In genomic region chr14:102485693-102486512, GRCh38 we compare ENCODE assay signal across 33 cellular contexts. TPM values are rescaled to one million over a fixed set of nuclear protein-coding genes. Genes with fewer than 3 reads are reported as not detected.
A peak's percentile ranks its signal among the peaks of the same experiment; 100 is the strongest.
DNase-seq lines count a peak whose midpoint lies in the region; ATAC-seq, FAIRE-seq and TF ChIP-seq lines count a peak whose summit lies in the region.
"Had no signal": no experiment of that assay in that cellular context is flagged by ENCODE, and none has a peak within 500 bp of the region (broad histone marks: within the 10 kb centered on the region; RNA-seq: fewer than 3 reads in every experiment).

No MANE protein-coding gene starts in this region.

- H3K4me3 Mint-ChIP-seq in nephron progenitor cell, result no peak overlapping the region
- H3K4me3 Mint-ChIP-seq: activated CD4-positive, alpha-beta memory T cell treated with anti-CD3 and anti-CD28 coated beads, Interleukin-2, amount 10 ng/mL, durations not matched to agents 7 days and 5 days; activated naive CD4-positive, alpha-beta T cell treated with anti-CD3 and anti-CD28 coated beads, Interleukin-2, amount 10 ng/mL, durations not matched to agents 7 days and 5 days; CD4-positive, CD25-positive, alpha-beta regulatory T cell; natural killer cell; T-cell had no signal

- dilution Hi-C loops in mammary epithelial cell (cut with HindIII; ENCODE audit: low sequenced_read_pairs), result no loop called here

- H2AFZ ChIP-seq in mammary epithelial cell (ENCODE audit: low read depth, low read length), result no peak overlapping the region
- no peak overlapping the region for H2AFZ ChIP-seq in K562 (ENCODE audit: low read depth, low read length)
- H2AFZ ChIP-seq: GM23248 had no signal

- intact Hi-C loops in breast epithelium (cut with DNase I; ENCODE audit: low total_unique reads), result no loop called here
- intact Hi-C loops in mammary epithelial cell (cut with micrococcal nuclease), result no loop called here
- intact Hi-C loops in K562 (cut with micrococcal nuclease), result no loop called here
- intact Hi-C loops in spleen (cut with DNase I; ENCODE audit: low total_unique reads), result no loop called here

- H3K4me3 ChIP-seq in breast epithelium, result no peak overlapping the region
- H3K4me3 ChIP-seq in mammary epithelial cell (replicated peaks in 1 of 3; ENCODE audit: insufficient read depth in 1 of 3, low read depth in 2 of 3, low read length in 3 of 3), result no peak overlapping the region
- no peak overlapping the region for H3K4me3 ChIP-seq in K562
- H3K4me3 ChIP-seq in spleen, result no peak overlapping the region
- H3K4me3 ChIP-seq: coronary artery, GM23248, ovary, tibial nerve had no signal

- no peak for TF ChIP-seq CTCF in breast epithelium (IDR thresholded peaks at IDR 0.05)
- no peak for TF ChIP-seq CTCF in mammary epithelial cell (conservative IDR thresholded peaks at IDR 0.05 in 1 of 2, IDR thresholded peaks at IDR 0.05 in 1 of 2; ENCODE audit: extremely low read depth in 1 of 2, insufficient read depth in 1 of 2, low read depth in 1 of 2, low read length in 2 of 2)
- no peak for TF ChIP-seq CTCF in K562 (IDR thresholded peaks at IDR 0.05 in 2 of 3, conservative IDR thresholded peaks at IDR 0.05 in 1 of 3; ENCODE audit: insufficient read depth in 2 of 3, low read depth in 1 of 3, low read length in 3 of 3)
- no peak for TF ChIP-seq CTCF in nephron progenitor cell (IDR thresholded peaks at IDR 0.05)
- TF ChIP-seq CTCF in spleen (IDR thresholded peaks at IDR 0.05 in 8 of 11, conservative IDR thresholded peaks at IDR 0.05 in 3 of 11), result no peak

- H3K36me3 ChIP-seq in breast epithelium (no peaks in the 10 kb centered on the region), mammary epithelial cell (ENCODE audit: insufficient read depth, low read length) (no peaks in the 10 kb centered on the region), K562 (ENCODE audit: control insufficient read depth, insufficient read depth, low read length) (no peaks in the 10 kb centered on the region), spleen (peaks cover 0 to 61% (median 0%) of the 10 kb centered on the region in 6 donors)
- H3K36me3 ChIP-seq: ovary had no signal

- peaks cover 19% of the 10 kb centered on the region for H3K4me1 Mint-ChIP-seq in nephron progenitor cell
- H3K4me1 Mint-ChIP-seq: activated CD4-positive, alpha-beta memory T cell treated with anti-CD3 and anti-CD28 coated beads, Interleukin-2, amount 10 ng/mL, durations not matched to agents 7 days and 5 days; activated naive CD4-positive, alpha-beta T cell treated with anti-CD3 and anti-CD28 coated beads, Interleukin-2, amount 10 ng/mL, durations not matched to agents 7 days and 5 days; CD4-positive, CD25-positive, alpha-beta regulatory T cell; natural killer cell; T-cell had no signal

- H3K27ac ChIP-seq in breast epithelium (peak overlapping the region; percentile 30 to 75), mammary epithelial cell (ENCODE audit: insufficient read depth, low read depth, low read length) (no peak overlapping the region), K562 (ENCODE audit: extremely low read depth, low read depth, low read length) (no peak overlapping the region), spleen (no peak overlapping the region)
- H3K27ac ChIP-seq: epithelial cell of prostate, GM23248 had no signal

- H3K4me2 ChIP-seq in mammary epithelial cell (ENCODE audit: insufficient read depth, low read depth, low read length) (no peak overlapping the region), K562 (ENCODE audit: insufficient read depth, low read length) (no peak overlapping the region)

- FAIRE-seq in K562 (lab: Jason Lieb, UNC), result no peak
- FAIRE-seq: bronchial epithelial cell, GM18507, keratinocyte, TTC549 had no signal

- DNase-seq in breast epithelium (ENCODE audit: low spot score in 2 of 2) (no peak), mammary epithelial cell (no peak), K562 (ENCODE audit: extremely low read depth in 1 of 4, low spot score in 3 of 4) (no peak), nephron progenitor cell (no peak), spleen (peak; percentile 41), HT-29 (ENCODE audit: low spot score) (no peak), HPDE6-E6E7 (ENCODE audit: extremely low spot score) (no peak), medulla oblongata (ENCODE audit: extremely low spot score) (no peak)
- DNase-seq: activated CD4-positive, alpha-beta memory T cell treated with anti-CD3 and anti-CD28 coated beads, Interleukin-2, amount 10 ng/mL, durations not matched to agents 7 days and 5 days; activated CD4-positive, alpha-beta T cell treated with anti-CD3 and anti-CD28 coated beads for 1 hour; activated CD8-positive, alpha-beta memory T cell treated with anti-CD3 and anti-CD28 coated beads, Interleukin-2, amount 50 U/mL, for 4 hours; activated naive CD4-positive, alpha-beta T cell treated with anti-CD3 and anti-CD28 coated beads, Interleukin-2, amount 10 ng/mL, durations not matched to agents 7 days and 5 days; AML-193; amygdala; CD4-positive, CD25-positive, alpha-beta regulatory T cell; effector CD8-positive, alpha-beta T cell; EL; GM23248; natural killer cell; NCI-H1048; NCI-H1694; NCI-H446; ovary; stimulated activated CD4-positive, alpha-beta T cell treated with anti-CD3 and anti-CD28 coated beads, Interleukin-12 subunit alpha, Interleukin-12 subunit beta, amount 100 ng/mL, for 4 hours; stimulated activated CD4-positive, alpha-beta T cell treated with anti-CD3 and anti-CD28 coated beads, Interleukin-4, amount 100 ng/mL, for 1 hour; T-cell had no signal

- WGBS in mammary epithelial cell (ENCODE audit: low coverage, missing lambda C conversion rate), result 94% methylated on average over 9 of the region's 11 CpGs
- WGBS in K562 (ENCODE audit: insufficient coverage, low coverage, missing lambda C conversion rate), result 70% methylated on average over 8 of the region's 11 CpGs
- WGBS in spleen, 5 donors, result 90 to 95% (median 92%) methylated on average over 11 of the region's 11 CpGs

- H3K4me1 ChIP-seq in breast epithelium, result peaks cover 0 to 3% of the 10 kb centered on the region in 2 donors
- peaks cover 17% of the 10 kb centered on the region for H3K4me1 ChIP-seq in mammary epithelial cell (ENCODE audit: insufficient read depth, low read length)
- H3K4me1 ChIP-seq in K562 (replicated peaks in 1 of 2; ENCODE audit: control insufficient read depth in 2 of 2, insufficient read depth in 2 of 2, low read length in 2 of 2), result peaks cover 2 to 4% of the 10 kb centered on the region in 2 experiments; a peak in 1 of 5 replicates
- H3K4me1 ChIP-seq in spleen, result no peaks in the 10 kb centered on the region

- BruUV-seq in mammary epithelial cell (replicated peaks; lab: Mats Ljungman, UMichigan) (no TSS peak), K562 (replicated peaks; lab: Mats Ljungman, UMichigan) (no TSS peak)

- peaks cover 45% of the 10 kb centered on the region for H3K36me3 Mint-ChIP-seq in nephron progenitor cell (ENCODE audit: low read depth)
- H3K36me3 Mint-ChIP-seq: activated naive CD4-positive, alpha-beta T cell treated with anti-CD3 and anti-CD28 coated beads, Interleukin-2, amount 10 ng/mL, durations not matched to agents 7 days and 5 days; natural killer cell had no signal

- TF ChIP-seq POLR2A in breast epithelium (IDR thresholded peaks at IDR 0.05) (no peak), K562 (conservative IDR thresholded peaks at IDR 0.05) (no peak), spleen (IDR thresholded peaks at IDR 0.05) (no peak)

- H3K27ac Mint-ChIP-seq in nephron progenitor cell, result peak overlapping the region; percentile 61
- H3K27ac Mint-ChIP-seq: activated CD4-positive, alpha-beta memory T cell treated with anti-CD3 and anti-CD28 coated beads, Interleukin-2, amount 10 ng/mL, durations not matched to agents 7 days and 5 days; activated naive CD4-positive, alpha-beta T cell treated with anti-CD3 and anti-CD28 coated beads, Interleukin-2, amount 10 ng/mL, durations not matched to agents 7 days and 5 days; natural killer cell; T-cell had no signal

- H3K9me3 ChIP-seq in breast epithelium (no peaks in the 10 kb centered on the region), mammary epithelial cell (replicated peaks; ENCODE audit: insufficient read depth, low read length) (no peaks in the 10 kb centered on the region), K562 (replicated peaks; ENCODE audit: control insufficient read depth, insufficient read depth, low read depth, low read length) (no peaks in the 10 kb centered on the region; the same call in 1 of the 2 replicates), spleen (peaks cover 0 to 9% (median 5%) of the 10 kb centered on the region in 8 donors)
- H3K9me3 ChIP-seq: ovary had no signal

- no peak for TF ChIP-seq EP300 in K562 (IDR thresholded peaks at IDR 0.05; ENCODE audit: low read length)

- ATAC-seq in K562, result peak; percentile 45; the same call in 1 of the 3 replicates
- ATAC-seq: natural killer cell, T-cell had no signal

- POLR2A ChIA-PET in K562 (lab: Yijun Ruan, JAX), result interaction anchor here (0.6 to 2.9 kb wide), 5 partner anchors 15 to 526 kb away, joined by 3 to 10 read pairs (median 3); no protein-coding TSS in a partner anchor

- peaks cover 23% of the 10 kb centered on the region for H3K9me3 Mint-ChIP-seq in nephron progenitor cell
- H3K9me3 Mint-ChIP-seq: activated CD4-positive, alpha-beta memory T cell treated with anti-CD3 and anti-CD28 coated beads, Interleukin-2, amount 10 ng/mL, durations not matched to agents 7 days and 5 days; activated naive CD4-positive, alpha-beta T cell treated with anti-CD3 and anti-CD28 coated beads, Interleukin-2, amount 10 ng/mL, durations not matched to agents 7 days and 5 days had no signal

- CTCF ChIA-PET in mammary epithelial cell (lab: Charles Lee; ENCODE audit: low non-redundant PET) (no interaction called here), K562 (lab: Yijun Ruan, JAX; ENCODE audit: low intra/inter-chr PET ratio) (no interaction called here)

- in situ Hi-C loops in mammary epithelial cell (cut with MboI; ENCODE audit: low sequenced_read_pairs in 2 of 2), result no loop called here
- in situ Hi-C loops in K562 (cut with MboI), result no loop called here

- H3K9ac ChIP-seq in mammary epithelial cell (ENCODE audit: insufficient read depth, low read length) (no peak overlapping the region), K562 (ENCODE audit: insufficient read depth in 1 of 2, low read depth in 2 of 2, low read length in 2 of 2) (0 out of 4 replicates have a peak overlapping the region, but pooled peaks of 1 of the 2 experiments have one; percentile 13)
- H3K9ac ChIP-seq: GM23248 had no signal

- H3K79me2 ChIP-seq in mammary epithelial cell (ENCODE audit: insufficient read depth, low read length) (no peaks in the 10 kb centered on the region), K562 (ENCODE audit: control insufficient read depth, insufficient read depth, low read length) (no peaks in the 10 kb centered on the region)

- H4K20me1 ChIP-seq in mammary epithelial cell (ENCODE audit: insufficient read depth, low read length) (no peaks in the 10 kb centered on the region), K562 (replicated peaks; ENCODE audit: control insufficient read depth, insufficient read depth, low read length) (no peaks in the 10 kb centered on the region)

- TF ChIP-seq RAD21 in K562 (CRISPR knock-in tag; conservative IDR thresholded peaks at IDR 0.05 in 1 of 2, IDR thresholded peaks at IDR 0.05 in 1 of 2), result no peak

- no peaks in the 10 kb centered on the region for H3K27me3 Mint-ChIP-seq in nephron progenitor cell (ENCODE audit: low read depth, poor library complexity)
- H3K27me3 Mint-ChIP-seq: activated CD4-positive, alpha-beta memory T cell treated with anti-CD3 and anti-CD28 coated beads, Interleukin-2, amount 10 ng/mL, durations not matched to agents 7 days and 5 days; activated naive CD4-positive, alpha-beta T cell treated with anti-CD3 and anti-CD28 coated beads, Interleukin-2, amount 10 ng/mL, durations not matched to agents 7 days and 5 days; CD4-positive, CD25-positive, alpha-beta regulatory T cell; T-cell had no signal

- no peaks in the 10 kb centered on the region for H3K27me3 ChIP-seq in breast epithelium
- H3K27me3 ChIP-seq in mammary epithelial cell (ENCODE audit: insufficient read depth, low read length), result no peaks in the 10 kb centered on the region
- H3K27me3 ChIP-seq in K562 (ENCODE audit: control insufficient read depth in 2 of 2, insufficient read depth in 2 of 2, low read length in 2 of 2), result no peaks in the 10 kb centered on the region
- H3K27me3 ChIP-seq in spleen (replicated peaks in 1 of 7), result no peaks in the 10 kb centered on the region
- H3K27me3 ChIP-seq: ovary, tibial nerve had no signal

- H3K9me1 ChIP-seq in K562 (ENCODE audit: control insufficient read depth, insufficient read depth, low read length), result no peaks in the 10 kb centered on the region

RNA-seq across cellular contexts. Expression of gene ANKRD9, which starts 23.7 kb away (rescaled TPM):
- 10 to 100 TPM; 10.4 to 24.9 (median 22.8) TPM for total RNA-seq in breast epithelium
- 10 to 100 TPM; 11.8 to 24.0 TPM for total RNA-seq in mammary epithelial cell
- polyA plus RNA-seq in mammary epithelial cell, result 8.8 TPM
- polyA minus RNA-seq in mammary epithelial cell, result 8.6 TPM
- total RNA-seq in K562 (2011; cell fraction: chromatin; rRNA removed; ENCODE audit: low replicate concordance), result 19.3 and 49.4 TPM in 2 replicates
- total RNA-seq in K562 (2011; cell fraction: nucleolus; rRNA removed), result 48.4 and 58.8 TPM in 2 replicates
- total RNA-seq in K562 (2011; cell fraction: nucleoplasm; rRNA removed), result 30.0 and 36.6 TPM in 2 replicates
- total RNA-seq in K562 (2014; rRNA removed), result 29.4 and 29.5 TPM in 2 replicates
- total RNA-seq in K562 (2014; rRNA removed; fragmentation: Illumina TruSeq; extraction: Trizol), result 3.3 and 3.7 TPM in 2 replicates
- total RNA-seq in K562 (2015; rRNA removed; fragmentation: Illumina TruSeq; extraction: Trizol), result 5.0 and 5.3 TPM in 2 replicates
- total RNA-seq in K562 (2021), result 32.9 and 34.8 TPM in 2 replicates
- polyA plus RNA-seq in K562 (2011; rRNA removed), result 15.4 and 20.4 TPM in 2 replicates
- polyA plus RNA-seq in K562 (2011; cell fraction: cytosol; rRNA removed), result 26.0 and 97.0 TPM in 2 replicates
- 106 and 194 TPM in 2 replicates for polyA plus RNA-seq in K562 (2011; cell fraction: nucleus; rRNA removed)
- 12.9 and 30.7 TPM in 2 replicates for polyA plus RNA-seq in K562 (2012)
- 4.0 and 4.3 TPM in 2 replicates for polyA plus RNA-seq in K562 (2014; fragmentation: Illumina TruSeq; extraction: Trizol)
- polyA plus RNA-seq in K562 (2014; fragmentation: Nextera tagmentation; extraction: Ambion mirVana), result under 1 TPM; 0.04 to 0.06 TPM
- 27.5 and 29.9 TPM in 2 replicates for polyA plus RNA-seq in K562 (2014; rRNA removed)
- polyA minus RNA-seq in K562 (2011; rRNA and poly(A)+ RNA removed), result 3.5 and 3.7 TPM in 2 replicates
- 7.4 and 12.8 TPM in 2 replicates for polyA minus RNA-seq in K562 (2011; cell fraction: cytosol; rRNA and poly(A)+ RNA removed)
- polyA minus RNA-seq in K562 (2011; cell fraction: nucleus; rRNA and poly(A)+ RNA removed), result 18.6 and 23.2 TPM in 2 replicates
- total RNA-seq in spleen, result 10 to 100 TPM in 6 of 7 donors, 1 to 10 TPM in 1; 8.6 to 24.0 (median 15.7) TPM
- polyA plus RNA-seq in spleen, result 1 to 10 TPM; 2.2 to 4.9 (median 2.3) TPM
- total RNA-seq in HT-29 (2014; rRNA removed; shearing (Covaris generic)), result 40.8 and 44.0 TPM in 2 replicates

Comparison
In these comparisons a context has a peak if more than half of its experiments do, and no peak if none do; other contexts are left out.
1. H3K27ac ChIP-seq: peak in breast epithelium (2 of 2); none in mammary epithelial cell (single experiment), K562 (single experiment) and spleen (0 of 8).